8 cellular contexts compared by ENCODE assay signal in genomic region chr20:5191829-5192569, GRCh38.
A peak's percentile ranks its signal among the peaks of the same experiment; 100 is the strongest.
DNase-seq lines count a peak whose midpoint lies in the region; ATAC-seq and TF ChIP-seq lines count a peak whose summit lies in the region.

No MANE protein-coding gene starts in this region.

- H3K4me3 ChIP-seq in BLaER1 (no peak overlapping the region), Peyer's patch (no peak overlapping the region), rectal smooth muscle tissue (ENCODE audit: low read length) (no peak overlapping the region)

- H3K36me3 ChIP-seq in BLaER1: peaks cover 70% of the 10 kb centered on the region
- peaks cover 0 to 42% (median 0%) of the 10 kb centered on the region in 3 donors for H3K36me3 ChIP-seq in Peyer's patch
- H3K36me3 ChIP-seq in rectal smooth muscle tissue (ENCODE audit: control insufficient read depth, insufficient read depth, low read length): peaks cover 15% of the 10 kb centered on the region

- ATAC-seq in GM18861 (IDR thresholded peaks at IDR 0.05; ENCODE audit: unreplicated experiment) (peak; percentile 57), left cardiac atrium (peak; percentile 66 to 87), GM21381 (IDR thresholded peaks at IDR 0.05; ENCODE audit: unreplicated experiment) (no peak)

- H4K20me1 ChIP-seq in BLaER1: no peaks in the 10 kb centered on the region

- TF ChIP-seq POLR2A in Peyer's patch (IDR thresholded peaks at IDR 0.05): no peak

- DNase-seq in LHCN-M2 (ENCODE audit: low read depth) (peak; percentile 78), Peyer's patch (peak in 1 of 3 donors; percentile 64), anterior cingulate cortex (lab: John Stamatoyannopoulos, UW) (peak in 33 of 58 donors; percentile 19 to 83 (median 39)), left cardiac atrium (no peak)

- H3K27me3 ChIP-seq in BLaER1 (no peaks in the 10 kb centered on the region), Peyer's patch (no peaks in the 10 kb centered on the region), rectal smooth muscle tissue (ENCODE audit: control insufficient read depth, insufficient read depth, low read length) (no peaks in the 10 kb centered on the region)

- peak overlapping the region; percentile 37; the same call in 1 of the 2 replicates for H3K27ac ChIP-seq in BLaER1
- peak overlapping the region in 3 of 4 donors; percentile 36 to 59 (median 46) for H3K27ac ChIP-seq in Peyer's patch
- H3K27ac ChIP-seq in rectal smooth muscle tissue (ENCODE audit: low read depth, low read length): peak overlapping the region; percentile 40

- intact Hi-C loops in left cardiac atrium (cut with DNase I): loop anchor here (1.0 to 5.0 kb wide), 2 partner anchors 65 to 66 kb away; partner anchors contain the start of gene CDS2 (in 1 of the 2)

- 0 out of 2 replicates have a peak overlapping the region, but pooled peaks have one; percentile 20 for H3K4me2 ChIP-seq in BLaER1

- no peak overlapping the region for H3K9ac ChIP-seq in BLaER1
- no peak overlapping the region for H3K9ac ChIP-seq in rectal smooth muscle tissue (ENCODE audit: low read length)

- TF ChIP-seq CTCF in Peyer's patch (IDR thresholded peaks at IDR 0.05): peak; percentile 37 to 92 (median 84)

- H3K4me1 ChIP-seq in BLaER1 (peaks cover 27% of the 10 kb centered on the region), Peyer's patch (peaks cover 0 to 6% (median 0%) of the 10 kb centered on the region in 4 donors), rectal smooth muscle tissue (ENCODE audit: control insufficient read depth, insufficient read depth, low read length) (peaks cover 4% of the 10 kb centered on the region)

- H3K9me3 ChIP-seq in BLaER1: no peaks in the 10 kb centered on the region
- no peaks in the 10 kb centered on the region for H3K9me3 ChIP-seq in Peyer's patch
